In the genomic region with DNA sequence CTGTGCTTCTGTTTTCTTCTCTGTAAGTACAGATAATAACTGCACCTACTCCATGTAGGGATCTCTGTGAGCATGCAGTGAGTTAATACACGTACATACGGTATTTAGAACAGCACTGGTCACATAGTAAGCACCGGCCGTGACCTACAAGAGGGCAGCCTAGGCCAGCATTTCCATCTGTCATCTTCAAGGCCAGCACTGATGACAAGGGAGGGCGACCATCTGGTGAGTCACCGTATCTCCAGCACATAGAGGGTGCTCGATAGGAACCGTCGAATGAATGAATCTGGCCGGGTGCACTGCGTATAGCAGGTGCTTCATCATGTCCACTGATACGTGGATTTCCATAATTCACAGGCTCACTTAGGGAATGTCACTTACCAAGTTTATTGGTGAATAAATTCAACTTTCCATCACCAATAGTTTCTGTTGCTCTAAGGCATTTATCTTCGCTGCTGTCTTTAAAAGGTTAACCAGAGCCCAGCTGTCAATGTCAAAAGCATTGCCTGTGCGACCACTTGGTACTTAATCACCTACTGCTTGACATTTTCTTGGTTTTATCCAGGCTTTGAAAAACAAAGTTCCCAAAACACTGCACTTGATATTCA, we compare ENCODE assay signal across 1 cellular context.
TF ChIP-seq lines count a peak whose summit lies in the region.

No MANE protein-coding gene starts in this region.

TF ChIP-seq in K562, 482 proteins besides CTCF, POLR2A, EP300 and RAD21 (continued from another document):
- TF ChIP-seq MECOM (CRISPR knock-in tag; IDR thresholded peaks at IDR 0.05): peak; percentile 68; the same call in 1 of the 2 replicates
- TF ChIP-seq RCOR1 (IDR thresholded peaks at IDR 0.05; ENCODE audit: borderline replicate concordance in 1 of 2, low read depth in 2 of 2, low read length in 2 of 2): peak; percentile 95 to 99
- TF ChIP-seq CXXC5 (CRISPR knock-in tag; IDR thresholded peaks at IDR 0.05): peak; percentile 81
- TF ChIP-seq TEAD2 (tag; IDR thresholded peaks at IDR 0.05): no peak
- no peak for TF ChIP-seq ZNF212 (CRISPR knock-in tag; IDR thresholded peaks at IDR 0.05)
- peak; percentile 77 to 82 for TF ChIP-seq FOXK2 (conservative IDR thresholded peaks at IDR 0.05 in 1 of 2, IDR thresholded peaks at IDR 0.05 in 1 of 2; ENCODE audit: low read depth in 2 of 2)
- TF ChIP-seq, protein P1, sequence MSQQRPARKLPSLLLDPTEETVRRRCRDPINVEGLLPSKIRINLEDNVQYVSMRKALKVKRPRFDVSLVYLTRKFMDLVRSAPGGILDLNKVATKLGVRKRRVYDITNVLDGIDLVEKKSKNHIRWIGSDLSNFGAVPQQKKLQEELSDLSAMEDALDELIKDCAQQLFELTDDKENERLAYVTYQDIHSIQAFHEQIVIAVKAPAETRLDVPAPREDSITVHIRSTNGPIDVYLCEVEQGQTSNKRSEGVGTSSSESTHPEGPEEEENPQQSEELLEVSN (IDR thresholded peaks at IDR 0.05; ENCODE audit: borderline replicate concordance in 1 of 2, extremely low read depth in 1 of 2, insufficient read depth in 1 of 2, insufficient read length in 1 of 2, low read depth in 1 of 2, low read length in 1 of 2, poor library complexity in 1 of 2, severe bottlenecking in 1 of 2): peak in 1 of 2 experiments; percentile 25
- peak; percentile 48 for TF ChIP-seq VEZF1 (CRISPR knock-in tag; IDR thresholded peaks at IDR 0.05)
- TF ChIP-seq MEF2D (tag; conservative IDR thresholded peaks at IDR 0.05; ENCODE audit: low read depth): 0 out of 2 replicates have a peak, but pooled peaks have one; percentile 24
- TF ChIP-seq, protein P2, sequence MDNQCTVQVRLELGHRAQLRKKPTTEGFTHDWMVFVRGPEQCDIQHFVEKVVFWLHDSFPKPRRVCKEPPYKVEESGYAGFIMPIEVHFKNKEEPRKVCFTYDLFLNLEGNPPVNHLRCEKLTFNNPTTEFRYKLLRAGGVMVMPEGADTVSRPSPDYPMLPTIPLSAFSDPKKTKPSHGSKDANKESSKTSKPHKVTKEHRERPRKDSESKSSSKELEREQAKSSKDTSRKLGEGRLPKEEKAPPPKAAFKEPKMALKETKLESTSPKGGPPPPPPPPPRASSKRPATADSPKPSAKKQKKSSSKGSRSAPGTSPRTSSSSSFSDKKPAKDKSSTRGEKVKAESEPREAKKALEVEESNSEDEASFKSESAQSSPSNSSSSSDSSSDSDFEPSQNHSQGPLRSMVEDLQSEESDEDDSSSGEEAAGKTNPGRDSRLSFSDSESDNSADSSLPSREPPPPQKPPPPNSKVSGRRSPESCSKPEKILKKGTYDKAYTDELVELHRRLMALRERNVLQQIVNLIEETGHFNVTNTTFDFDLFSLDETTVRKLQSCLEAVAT (IDR thresholded peaks at IDR 0.05): 0 out of 4 replicates have a peak, but pooled peaks of 1 of the 2 experiments have one; percentile 53
- TF ChIP-seq LEF1 (IDR thresholded peaks at IDR 0.05): peak; percentile 67
- peak; percentile 35; the same call in 1 of the 2 replicates for TF ChIP-seq MAFK (IDR thresholded peaks at IDR 0.05; ENCODE audit: low read length)
- peak in 1 of 2 experiments; percentile 80; a peak in 2 of 3 replicates for TF ChIP-seq CBX3 (IDR thresholded peaks at IDR 0.05; ENCODE audit: borderline replicate concordance in 1 of 2, low read length in 2 of 2)
- no peak for TF ChIP-seq U2AF1 (optimal IDR thresholded peaks at IDR 0.05; ENCODE audit: low read depth, low read length)
- no peak for TF ChIP-seq ZNF79 (CRISPR knock-in tag; IDR thresholded peaks at IDR 0.05; ENCODE audit: low read depth)
- TF ChIP-seq TBL1XR1 (IDR thresholded peaks at IDR 0.05; ENCODE audit: low read length in 2 of 2): peak in 1 of 2 experiments; percentile 75; a peak in 2 of 4 replicates
- TF ChIP-seq MNT (conservative IDR thresholded peaks at IDR 0.05): peak; percentile 37 to 69; a peak in 2 of 4 replicates
- TF ChIP-seq, protein P3, sequence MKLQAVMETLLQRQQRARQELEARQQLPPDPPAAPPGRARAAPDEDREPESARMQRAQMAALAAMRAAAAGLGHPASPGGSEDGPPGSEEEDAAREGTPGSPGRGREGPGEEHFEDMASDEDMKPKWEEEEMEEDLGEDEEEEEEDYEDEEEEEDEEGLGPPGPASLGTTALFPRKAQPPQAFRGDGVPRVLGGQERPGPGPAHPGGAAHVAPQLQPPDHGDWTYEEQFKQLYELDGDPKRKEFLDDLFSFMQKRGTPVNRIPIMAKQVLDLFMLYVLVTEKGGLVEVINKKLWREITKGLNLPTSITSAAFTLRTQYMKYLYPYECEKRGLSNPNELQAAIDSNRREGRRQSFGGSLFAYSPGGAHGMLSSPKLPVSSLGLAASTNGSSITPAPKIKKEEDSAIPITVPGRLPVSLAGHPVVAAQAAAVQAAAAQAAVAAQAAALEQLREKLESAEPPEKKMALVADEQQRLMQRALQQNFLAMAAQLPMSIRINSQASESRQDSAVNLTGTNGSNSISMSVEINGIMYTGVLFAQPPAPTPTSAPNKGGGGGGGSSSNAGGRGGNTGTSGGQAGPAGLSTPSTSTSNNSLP (IDR thresholded peaks at IDR 0.05; ENCODE audit: borderline replicate concordance, low read depth, low read length): peak; percentile 56; the same call in 1 of the 2 replicates
- TF ChIP-seq, protein P4, sequence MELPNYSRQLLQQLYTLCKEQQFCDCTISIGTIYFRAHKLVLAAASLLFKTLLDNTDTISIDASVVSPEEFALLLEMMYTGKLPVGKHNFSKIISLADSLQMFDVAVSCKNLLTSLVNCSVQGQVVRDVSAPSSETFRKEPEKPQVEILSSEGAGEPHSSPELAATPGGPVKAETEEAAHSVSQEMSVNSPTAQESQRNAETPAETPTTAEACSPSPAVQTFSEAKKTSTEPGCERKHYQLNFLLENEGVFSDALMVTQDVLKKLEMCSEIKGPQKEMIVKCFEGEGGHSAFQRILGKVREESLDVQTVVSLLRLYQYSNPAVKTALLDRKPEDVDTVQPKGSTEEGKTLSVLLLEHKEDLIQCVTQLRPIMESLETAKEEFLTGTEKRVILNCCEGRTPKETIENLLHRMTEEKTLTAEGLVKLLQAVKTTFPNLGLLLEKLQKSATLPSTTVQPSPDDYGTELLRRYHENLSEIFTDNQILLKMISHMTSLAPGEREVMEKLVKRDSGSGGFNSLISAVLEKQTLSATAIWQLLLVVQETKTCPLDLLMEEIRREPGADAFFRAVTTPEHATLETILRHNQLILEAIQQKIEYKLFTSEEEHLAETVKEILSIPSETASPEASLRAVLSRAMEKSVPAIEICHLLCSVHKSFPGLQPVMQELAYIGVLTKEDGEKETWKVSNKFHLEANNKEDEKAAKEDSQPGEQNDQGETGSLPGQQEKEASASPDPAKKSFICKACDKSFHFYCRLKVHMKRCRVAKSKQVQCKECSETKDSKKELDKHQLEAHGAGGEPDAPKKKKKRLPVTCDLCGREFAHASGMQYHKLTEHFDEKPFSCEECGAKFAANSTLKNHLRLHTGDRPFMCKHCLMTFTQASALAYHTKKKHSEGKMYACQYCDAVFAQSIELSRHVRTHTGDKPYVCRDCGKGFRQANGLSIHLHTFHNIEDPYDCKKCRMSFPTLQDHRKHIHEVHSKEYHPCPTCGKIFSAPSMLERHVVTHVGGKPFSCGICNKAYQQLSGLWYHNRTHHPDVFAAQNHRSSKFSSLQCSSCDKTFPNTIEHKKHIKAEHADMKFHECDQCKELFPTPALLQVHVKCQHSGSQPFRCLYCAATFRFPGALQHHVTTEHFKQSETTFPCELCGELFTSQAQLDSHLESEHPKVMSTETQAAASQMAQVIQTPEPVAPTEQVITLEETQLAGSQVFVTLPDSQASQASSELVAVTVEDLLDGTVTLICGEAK (IDR thresholded peaks at IDR 0.05): no peak
- TF ChIP-seq, protein P4 (CRISPR knock-in tag; IDR thresholded peaks at IDR 0.05): no peak
- peak; percentile 98 for TF ChIP-seq MEIS2 (IDR thresholded peaks at IDR 0.05; ENCODE audit: partially characterized antibody)
- TF ChIP-seq NFIC (IDR thresholded peaks at IDR 0.05): peak; percentile 66
- TF ChIP-seq U2AF2 (optimal IDR thresholded peaks at IDR 0.05; ENCODE audit: low read depth, low read length): no peak
- TF ChIP-seq ZNF668 (CRISPR knock-in tag; IDR thresholded peaks at IDR 0.05): no peak
- no peak for TF ChIP-seq HIVEP1 (CRISPR knock-in tag; IDR thresholded peaks at IDR 0.05)
- TF ChIP-seq ZNF133 (CRISPR knock-in tag; IDR thresholded peaks at IDR 0.05): no peak
- peak; percentile 24; the same call in 1 of the 2 replicates for TF ChIP-seq ELF4 (CRISPR knock-in tag; IDR thresholded peaks at IDR 0.05)
- TF ChIP-seq HCFC1 (IDR thresholded peaks at IDR 0.05; ENCODE audit: low read depth, low read length): peak; percentile 61
- TF ChIP-seq, protein P5, sequence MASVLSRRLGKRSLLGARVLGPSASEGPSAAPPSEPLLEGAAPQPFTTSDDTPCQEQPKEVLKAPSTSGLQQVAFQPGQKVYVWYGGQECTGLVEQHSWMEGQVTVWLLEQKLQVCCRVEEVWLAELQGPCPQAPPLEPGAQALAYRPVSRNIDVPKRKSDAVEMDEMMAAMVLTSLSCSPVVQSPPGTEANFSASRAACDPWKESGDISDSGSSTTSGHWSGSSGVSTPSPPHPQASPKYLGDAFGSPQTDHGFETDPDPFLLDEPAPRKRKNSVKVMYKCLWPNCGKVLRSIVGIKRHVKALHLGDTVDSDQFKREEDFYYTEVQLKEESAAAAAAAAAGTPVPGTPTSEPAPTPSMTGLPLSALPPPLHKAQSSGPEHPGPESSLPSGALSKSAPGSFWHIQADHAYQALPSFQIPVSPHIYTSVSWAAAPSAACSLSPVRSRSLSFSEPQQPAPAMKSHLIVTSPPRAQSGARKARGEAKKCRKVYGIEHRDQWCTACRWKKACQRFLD (CRISPR knock-in tag; IDR thresholded peaks at IDR 0.05): peak; percentile 74; the same call in 1 of the 2 replicates
